In the genomic region with DNA sequence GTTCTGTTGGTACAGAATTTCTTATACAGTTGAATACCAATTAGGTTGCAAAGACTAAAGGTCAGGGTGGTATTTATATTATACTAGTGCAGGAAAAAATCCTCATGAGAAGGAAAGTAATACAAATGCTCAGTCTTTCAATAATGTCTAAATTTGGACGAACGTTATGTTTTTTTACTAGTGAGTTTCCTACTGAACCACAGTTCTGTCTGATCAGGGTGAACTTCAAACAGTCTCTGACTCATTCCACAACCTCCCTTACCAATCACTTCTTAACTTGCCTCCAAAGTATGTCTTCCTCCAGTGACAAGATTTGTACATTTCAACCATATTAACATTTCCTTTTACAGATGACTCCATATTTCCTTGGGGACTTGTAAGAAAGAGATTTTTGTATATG, we compare ENCODE assay signal across 10 cellular contexts. TPM values are rescaled to one million over a fixed set of nuclear protein-coding genes. Genes with fewer than 3 reads are reported as not detected.
DNase-seq lines count a peak whose midpoint lies in the region; ATAC-seq lines count a peak whose summit lies in the region.
"Had no signal": no experiment of that assay in that cellular context is flagged by ENCODE, and none has a peak within 500 bp of the region (broad histone marks: within the 10 kb centered on the region; RNA-seq: fewer than 3 reads in every experiment).

No MANE protein-coding gene starts in this region.

- peak; percentile 48 for DNase-seq in COLO829 (ENCODE audit: low spot score)
- DNase-seq in activated T-helper 2 cell treated with anti-CD3 and anti-CD28 coated beads, Interferon-gamma antibody, Interleukin-2, Interleukin-4, amounts not matched to agents 10 μg/mL and 5 μg/mL and 100 μg/mL, durations not matched to agents 14 hours and 24 hours and 36 hours (ENCODE audit: low spot score) = no peak
- no peak for DNase-seq in stimulated activated CD4-positive, alpha-beta T cell treated with anti-CD3 and anti-CD28 coated beads, Interleukin-2, amount 100 ng/mL, for 48 hours
- no peak for DNase-seq in NCI-H2107 (lab: John Stamatoyannopoulos, UW)
- no peak for DNase-seq in NCI-H748 (lab: John Stamatoyannopoulos, UW; ENCODE audit: unreplicated experiment)
- DNase-seq in DMS53 (lab: John Stamatoyannopoulos, UW) = no peak
- DNase-seq: NCI-H1436 had no signal

- H3K4me1 Mint-ChIP-seq in activated T-helper 2 cell treated with anti-CD3 and anti-CD28 coated beads, Interferon-gamma antibody, Interleukin-2, Interleukin-4, amounts not matched to agents 10 μg/mL and 5 μg/mL and 100 μg/mL, durations not matched to agents 14 hours and 24 hours and 36 hours (ENCODE audit: low read depth) = peaks cover 24% of the 10 kb centered on the region

- peaks cover 7% of the 10 kb centered on the region for H3K36me3 Mint-ChIP-seq in activated T-helper 2 cell treated with anti-CD3 and anti-CD28 coated beads, Interferon-gamma antibody, Interleukin-2, Interleukin-4, amounts not matched to agents 10 μg/mL and 5 μg/mL and 100 μg/mL, durations not matched to agents 14 hours and 24 hours and 36 hours (ENCODE audit: low read depth)

- H3K27ac Mint-ChIP-seq in activated T-helper 2 cell treated with anti-CD3 and anti-CD28 coated beads, Interferon-gamma antibody, Interleukin-2, Interleukin-4, amounts not matched to agents 10 μg/mL and 5 μg/mL and 100 μg/mL, durations not matched to agents 14 hours and 24 hours and 36 hours = peak overlapping the region; percentile 84

- intact Hi-C loops in activated T-helper 2 cell treated with anti-CD3 and anti-CD28 coated beads, Interferon-gamma antibody, Interleukin-2, Interleukin-4, amounts not matched to agents 10 μg/mL and 5 μg/mL and 100 μg/mL, durations not matched to agents 14 hours and 24 hours and 36 hours (cut with micrococcal nuclease) = loop anchor here (1.0 to 10.0 kb wide), 4 partner anchors 30 to 258 kb away; a partner anchor contains a TSS

- H3K4me3 Mint-ChIP-seq in activated T-helper 2 cell treated with anti-CD3 and anti-CD28 coated beads, Interferon-gamma antibody, Interleukin-2, Interleukin-4, amounts not matched to agents 10 μg/mL and 5 μg/mL and 100 μg/mL, durations not matched to agents 14 hours and 24 hours and 36 hours (ENCODE audit: low read depth) = peak overlapping the region; percentile 47

- ATAC-seq in GM19397 (IDR thresholded peaks at IDR 0.05; ENCODE audit: unreplicated experiment) = peak; percentile 88
- peak; percentile 99 for ATAC-seq in HG03095 (IDR thresholded peaks at IDR 0.05; ENCODE audit: unreplicated experiment)

- H3K27me3 Mint-ChIP-seq in activated T-helper 2 cell treated with anti-CD3 and anti-CD28 coated beads, Interferon-gamma antibody, Interleukin-2, Interleukin-4, amounts not matched to agents 10 μg/mL and 5 μg/mL and 100 μg/mL, durations not matched to agents 14 hours and 24 hours and 36 hours (ENCODE audit: low read depth) = peaks cover 12% of the 10 kb centered on the region

- H3K9me3 Mint-ChIP-seq in activated T-helper 2 cell treated with anti-CD3 and anti-CD28 coated beads, Interferon-gamma antibody, Interleukin-2, Interleukin-4, amounts not matched to agents 10 μg/mL and 5 μg/mL and 100 μg/mL, durations not matched to agents 14 hours and 24 hours and 36 hours = peaks cover 3% of the 10 kb centered on the region

RNA-seq across cellular contexts. Expression of a gene that starts 3.4 kb away (rescaled TPM):
- total RNA-seq in activated T-helper 2 cell treated with anti-CD3 and anti-CD28 coated beads, Interferon-gamma antibody, Interleukin-2, Interleukin-4, amounts not matched to agents 10 μg/mL and 5 μg/mL and 100 μg/mL, durations not matched to agents 14 hours and 24 hours and 36 hours = 0.09 TPM in 1 of 2 replicates, not detected in the other
- total RNA-seq: myocyte had no signal

RNA-seq across cellular contexts. Expression of a gene that starts 36.3 kb away (rescaled TPM):
- 1.0 and 1.1 TPM in 2 replicates for total RNA-seq in activated T-helper 2 cell treated with anti-CD3 and anti-CD28 coated beads, Interferon-gamma antibody, Interleukin-2, Interleukin-4, amounts not matched to agents 10 μg/mL and 5 μg/mL and 100 μg/mL, durations not matched to agents 14 hours and 24 hours and 36 hours
